Comparison of ENCODE assay signal across 1 cellular context in the genomic region with DNA sequence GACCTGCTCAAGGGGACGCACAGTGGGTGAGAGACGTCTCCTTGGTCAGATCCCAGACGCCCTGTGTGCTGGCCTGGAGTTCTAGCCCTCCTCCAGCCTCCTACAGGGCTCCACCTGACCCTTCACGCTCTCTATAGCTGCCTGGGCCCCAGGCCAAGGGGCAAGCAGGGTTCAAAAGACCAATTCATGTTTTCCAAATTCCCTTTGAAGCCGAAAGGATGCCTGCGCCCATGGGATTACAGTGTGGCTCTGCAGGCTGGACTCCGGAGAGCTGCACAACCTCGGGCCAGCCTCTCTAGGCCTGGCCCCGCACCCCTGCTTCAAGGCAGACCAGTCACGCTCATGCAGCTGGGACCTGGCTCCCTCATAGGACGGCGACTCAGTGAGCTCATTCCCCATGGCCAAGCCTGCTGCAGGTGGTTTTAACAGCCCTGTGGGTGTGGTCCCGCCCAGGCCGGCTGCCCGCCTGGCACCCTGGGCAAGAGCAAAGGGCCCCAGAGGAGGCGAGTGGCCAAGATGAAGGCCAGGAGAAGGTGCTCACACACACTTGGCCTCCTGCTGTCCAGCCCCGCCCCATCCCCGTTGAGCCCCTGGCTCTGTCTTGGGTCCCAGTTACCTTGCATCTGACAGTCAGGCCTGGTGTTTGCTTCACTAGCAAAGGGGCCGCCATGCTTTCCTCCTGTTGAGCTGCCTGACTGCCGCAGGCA.
TF ChIP-seq lines count a peak whose summit lies in the region.

No MANE protein-coding gene starts in this region.

TF ChIP-seq in HepG2, 621 proteins besides CTCF, POLR2A, EP300 and RAD21 (continued from another document and continues in another):
- TF ChIP-seq NFATC3 (CRISPR knock-in tag; IDR thresholded peaks at IDR 0.05) (0 out of 2 replicates have a peak, but pooled peaks have one; percentile 55), ZNF567 (CRISPR knock-in tag; IDR thresholded peaks at IDR 0.05; ENCODE audit: borderline replicate concordance) (0 out of 2 replicates have a peak, but pooled peaks have one; percentile 42), HNF1A (IDR thresholded peaks at IDR 0.05; ENCODE audit: low read depth) (peak; percentile 47; the same call in 1 of the 2 replicates), HNF1A (CRISPR knock-in tag; IDR thresholded peaks at IDR 0.05; ENCODE audit: borderline replicate concordance) (peak; percentile 83; the same call in 1 of the 2 replicates), ZZZ3 (CRISPR knock-in tag; IDR thresholded peaks at IDR 0.05; ENCODE audit: borderline replicate concordance) (0 out of 2 replicates have a peak, but pooled peaks have one; percentile 31), STAT5B (CRISPR knock-in tag; IDR thresholded peaks at IDR 0.05) (no peak), ZBTB7B (CRISPR knock-in tag; IDR thresholded peaks at IDR 0.05) (0 out of 2 replicates have a peak, but pooled peaks have one; percentile 38), ERF (CRISPR knock-in tag; IDR thresholded peaks at IDR 0.05) (peak; percentile 87), NFRKB (IDR thresholded peaks at IDR 0.05) (no peak), ZNF20 (CRISPR knock-in tag; IDR thresholded peaks at IDR 0.05) (no peak), PCBP1 (IDR thresholded peaks at IDR 0.05; ENCODE audit: borderline replicate concordance, low read depth, low read length) (0 out of 2 replicates have a peak, but pooled peaks have one; percentile 21), RBM39 (IDR thresholded peaks at IDR 0.05; ENCODE audit: low read depth, low read length, poor library complexity, severe bottlenecking) (no peak), AFF4 (CRISPR knock-in tag; IDR thresholded peaks at IDR 0.05) (no peak), SOX13 (IDR thresholded peaks at IDR 0.05) (peak; percentile 44; the same call in 1 of the 2 replicates), SOX13 (CRISPR knock-in tag; conservative IDR thresholded peaks at IDR 0.05 in 1 of 2, IDR thresholded peaks at IDR 0.05 in 1 of 2) (peak in 1 of 2 experiments; percentile 75; a peak in 2 of 4 replicates), BCL6 (CRISPR knock-in tag; IDR thresholded peaks at IDR 0.05) (peak; percentile 80), ZNF552 (CRISPR knock-in tag; IDR thresholded peaks at IDR 0.05; ENCODE audit: borderline replicate concordance) (peak; percentile 23; the same call in 1 of the 2 replicates), ZNF33B (CRISPR knock-in tag; IDR thresholded peaks at IDR 0.05) (no peak), RORA (CRISPR knock-in tag; IDR thresholded peaks at IDR 0.05) (no peak), SIN3B (IDR thresholded peaks at IDR 0.05; ENCODE audit: low read length) (no peak), ZFAT (CRISPR knock-in tag; conservative IDR thresholded peaks at IDR 0.05) (no peak), TERF1 (CRISPR knock-in tag; IDR thresholded peaks at IDR 0.05) (no peak), FOXP4 (CRISPR knock-in tag; IDR thresholded peaks at IDR 0.05) (peak; percentile 75), GTF2F1 (IDR thresholded peaks at IDR 0.05; ENCODE audit: low read length) (no peak), ZNF292 (CRISPR knock-in tag; IDR thresholded peaks at IDR 0.05; ENCODE audit: borderline replicate concordance, low read depth) (peak; percentile 94), SRSF1 (optimal IDR thresholded peaks at IDR 0.05; ENCODE audit: low read depth, low read length) (no peak), ZNF326 (CRISPR knock-in tag; IDR thresholded peaks at IDR 0.05; ENCODE audit: borderline replicate concordance) (no peak), SRF (IDR thresholded peaks at IDR 0.05; ENCODE audit: low read depth, low read length) (0 out of 2 replicates have a peak, but pooled peaks have one; percentile 31), PPARG (CRISPR knock-in tag; conservative IDR thresholded peaks at IDR 0.05) (peak; percentile 73), TOPORS (CRISPR knock-in tag; IDR thresholded peaks at IDR 0.05) (0 out of 2 replicates have a peak, but pooled peaks have one; percentile 26), NFYC (CRISPR knock-in tag; IDR thresholded peaks at IDR 0.05) (peak; percentile 50; the same call in 1 of the 2 replicates), ATF7 (IDR thresholded peaks at IDR 0.05) (no peak), ATF7 (CRISPR knock-in tag; IDR thresholded peaks at IDR 0.05) (0 out of 2 replicates have a peak, but pooled peaks have one; percentile 31), HMGXB3 (CRISPR knock-in tag; IDR thresholded peaks at IDR 0.05; ENCODE audit: borderline replicate concordance) (no peak), POLR2G (IDR thresholded peaks at IDR 0.05; ENCODE audit: low read depth, low read length) (peak; percentile 55), ZNF124 (CRISPR knock-in tag; IDR thresholded peaks at IDR 0.05) (peak; percentile 12; the same call in 1 of the 2 replicates), GATAD1 (CRISPR knock-in tag; IDR thresholded peaks at IDR 0.05) (peak; percentile 17; the same call in 1 of the 2 replicates), HNRNPL (IDR thresholded peaks at IDR 0.05; ENCODE audit: low read depth, low read length) (peak; percentile 96), HDAC2 (CRISPR knock-in tag; IDR thresholded peaks at IDR 0.05) (peak; percentile 92)
- TF ChIP-seq, protein P1, sequence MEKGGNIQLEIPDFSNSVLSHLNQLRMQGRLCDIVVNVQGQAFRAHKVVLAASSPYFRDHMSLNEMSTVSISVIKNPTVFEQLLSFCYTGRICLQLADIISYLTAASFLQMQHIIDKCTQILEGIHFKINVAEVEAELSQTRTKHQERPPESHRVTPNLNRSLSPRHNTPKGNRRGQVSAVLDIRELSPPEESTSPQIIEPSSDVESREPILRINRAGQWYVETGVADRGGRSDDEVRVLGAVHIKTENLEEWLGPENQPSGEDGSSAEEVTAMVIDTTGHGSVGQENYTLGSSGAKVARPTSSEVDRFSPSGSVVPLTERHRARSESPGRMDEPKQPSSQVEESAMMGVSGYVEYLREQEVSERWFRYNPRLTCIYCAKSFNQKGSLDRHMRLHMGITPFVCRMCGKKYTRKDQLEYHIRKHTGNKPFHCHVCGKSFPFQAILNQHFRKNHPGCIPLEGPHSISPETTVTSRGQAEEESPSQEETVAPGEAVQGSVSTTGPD (CRISPR knock-in tag; IDR thresholded peaks at IDR 0.05), result no peak
- TF ChIP-seq, protein P2, sequence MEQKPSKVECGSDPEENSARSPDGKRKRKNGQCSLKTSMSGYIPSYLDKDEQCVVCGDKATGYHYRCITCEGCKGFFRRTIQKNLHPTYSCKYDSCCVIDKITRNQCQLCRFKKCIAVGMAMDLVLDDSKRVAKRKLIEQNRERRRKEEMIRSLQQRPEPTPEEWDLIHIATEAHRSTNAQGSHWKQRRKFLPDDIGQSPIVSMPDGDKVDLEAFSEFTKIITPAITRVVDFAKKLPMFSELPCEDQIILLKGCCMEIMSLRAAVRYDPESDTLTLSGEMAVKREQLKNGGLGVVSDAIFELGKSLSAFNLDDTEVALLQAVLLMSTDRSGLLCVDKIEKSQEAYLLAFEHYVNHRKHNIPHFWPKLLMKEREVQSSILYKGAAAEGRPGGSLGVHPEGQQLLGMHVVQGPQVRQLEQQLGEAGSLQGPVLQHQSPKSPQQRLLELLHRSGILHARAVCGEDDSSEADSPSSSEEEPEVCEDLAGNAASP (CRISPR knock-in tag; IDR thresholded peaks at IDR 0.05; ENCODE audit: borderline replicate concordance), result peak; percentile 71; the same call in 1 of the 2 replicates
